Comparison of ENCODE assay signal across 17 cellular contexts in genomic region chr2:186065491-186065890, GRCh38.
DNase-seq lines count a peak whose midpoint lies in the region; ATAC-seq and TF ChIP-seq lines count a peak whose summit lies in the region.
"Had no signal": no experiment of that assay in that cellular context is flagged by ENCODE, and none has a peak within 500 bp of the region (broad histone marks: within the 10 kb centered on the region; RNA-seq: fewer than 3 reads in every experiment).

No MANE protein-coding gene starts in this region.

- H3K9me2 ChIP-seq in OCI-LY7 (ENCODE audit: insufficient read depth, low read length) = no peaks in the 10 kb centered on the region

- H3K27ac ChIP-seq in foreskin keratinocyte (no peak overlapping the region), OCI-LY7 (ENCODE audit: low read depth, low read length, poor library complexity, severe bottlenecking) (no peak overlapping the region)
- H3K27ac ChIP-seq: BLaER1 treated with 17β-estradiol and CSF1 and Interleukin-3, amounts not matched to agents 10 nM and 100 nM had no signal

- H3K79me2 ChIP-seq in OCI-LY7 (ENCODE audit: insufficient read depth, low read depth, low read length) = no peaks in the 10 kb centered on the region

- no peaks in the 10 kb centered on the region for H3K9me3 ChIP-seq in OCI-LY7 (ENCODE audit: low read length)

- H3K36me3 ChIP-seq in OCI-LY7 (ENCODE audit: insufficient read depth, low read length) = no peaks in the 10 kb centered on the region

- H3K27me3 ChIP-seq in foreskin keratinocyte = no peaks in the 10 kb centered on the region
- H3K27me3 ChIP-seq: BLaER1 treated with 17β-estradiol and CSF1 and Interleukin-3, amounts not matched to agents 10 nM and 100 nM had no signal

- DNase-seq in HCEC 1CT = peak; percentile 20
- peak; percentile 1 for DNase-seq in M059J (ENCODE audit: low read depth)
- peak; percentile 46 to 68 for DNase-seq in foreskin keratinocyte
- DNase-seq in renal cortical epithelial cell (ENCODE audit: low read depth) = peak; percentile 52
- no peak for DNase-seq in OCI-LY7 (ENCODE audit: low spot score)
- DNase-seq in iPS-NIHi11 (ENCODE audit: low spot score) = no peak
- DNase-seq: CD4-positive, CD25-positive, alpha-beta regulatory T cell; CD8-positive, alpha-beta memory T cell; COR-L47; DMS 273 treated with DMSO at 0.1 percent for 48 hours; DMS53; DND-41; EL; GOT3; H7 had no signal

- POLR2A ChIA-PET in OCI-LY7 (lab: Charles Lee) = interaction anchor here (0.5 kb wide), 1 partner anchor 781 kb away, joined by 4 read pairs; no protein-coding TSS in a partner anchor

- TF ChIP-seq CTCF in foreskin keratinocyte (conservative IDR thresholded peaks at IDR 0.05) = no peak
- TF ChIP-seq CTCF in OCI-LY7 (conservative IDR thresholded peaks at IDR 0.05; ENCODE audit: low read length) = no peak

- CTCF ChIA-PET in OCI-LY7 (lab: Charles Lee; ENCODE audit: unreplicated experiment) = no interaction called here

- ATAC-seq in foreskin keratinocyte (peak; percentile 73), GM21786 (IDR thresholded peaks at IDR 0.05; ENCODE audit: unreplicated experiment) (no peak)

- H4K20me1 ChIP-seq in OCI-LY7 (ENCODE audit: insufficient read depth, low read length) = no peaks in the 10 kb centered on the region
- H4K20me1 ChIP-seq: BLaER1 treated with 17β-estradiol and CSF1 and Interleukin-3, amounts not matched to agents 10 nM and 100 nM had no signal

- H3K4me1 ChIP-seq in foreskin keratinocyte = peaks cover 11% of the 10 kb centered on the region
- no peaks in the 10 kb centered on the region for H3K4me1 ChIP-seq in OCI-LY7 (ENCODE audit: insufficient read depth, low read length, poor library complexity, severe bottlenecking)

- intact Hi-C loops in OCI-LY7 (cut with micrococcal nuclease; ENCODE audit: unreplicated experiment) = no loop called here

- H3K4me2 ChIP-seq in OCI-LY7 (ENCODE audit: low read length) = no peak overlapping the region
- H3K4me2 ChIP-seq: BLaER1 treated with 17β-estradiol and CSF1 and Interleukin-3, amounts not matched to agents 10 nM and 100 nM had no signal

- H3K4me3 ChIP-seq in OCI-LY7 (ENCODE audit: low read depth, low read length, poor library complexity, severe bottlenecking) = no peak overlapping the region
- H3K4me3 ChIP-seq: BLaER1 treated with 17β-estradiol and CSF1 and Interleukin-3, amounts not matched to agents 10 nM and 100 nM had no signal

- BruUV-seq in OCI-LY7 (replicated peaks; lab: Mats Ljungman, UMichigan) = no TSS peak

- H2AFZ ChIP-seq in OCI-LY7 (ENCODE audit: low read length) = no peak overlapping the region

Comparison
In these comparisons a context has a peak if more than half of its experiments do, and no peak if none do; other contexts are left out.
1. DNase-seq: peak in HCEC 1CT (single experiment), M059J (single experiment), foreskin keratinocyte (2 of 2) and renal cortical epithelial cell (single experiment); none in OCI-LY7 (single experiment) and iPS-NIHi11 (single experiment).